In the genomic region with DNA sequence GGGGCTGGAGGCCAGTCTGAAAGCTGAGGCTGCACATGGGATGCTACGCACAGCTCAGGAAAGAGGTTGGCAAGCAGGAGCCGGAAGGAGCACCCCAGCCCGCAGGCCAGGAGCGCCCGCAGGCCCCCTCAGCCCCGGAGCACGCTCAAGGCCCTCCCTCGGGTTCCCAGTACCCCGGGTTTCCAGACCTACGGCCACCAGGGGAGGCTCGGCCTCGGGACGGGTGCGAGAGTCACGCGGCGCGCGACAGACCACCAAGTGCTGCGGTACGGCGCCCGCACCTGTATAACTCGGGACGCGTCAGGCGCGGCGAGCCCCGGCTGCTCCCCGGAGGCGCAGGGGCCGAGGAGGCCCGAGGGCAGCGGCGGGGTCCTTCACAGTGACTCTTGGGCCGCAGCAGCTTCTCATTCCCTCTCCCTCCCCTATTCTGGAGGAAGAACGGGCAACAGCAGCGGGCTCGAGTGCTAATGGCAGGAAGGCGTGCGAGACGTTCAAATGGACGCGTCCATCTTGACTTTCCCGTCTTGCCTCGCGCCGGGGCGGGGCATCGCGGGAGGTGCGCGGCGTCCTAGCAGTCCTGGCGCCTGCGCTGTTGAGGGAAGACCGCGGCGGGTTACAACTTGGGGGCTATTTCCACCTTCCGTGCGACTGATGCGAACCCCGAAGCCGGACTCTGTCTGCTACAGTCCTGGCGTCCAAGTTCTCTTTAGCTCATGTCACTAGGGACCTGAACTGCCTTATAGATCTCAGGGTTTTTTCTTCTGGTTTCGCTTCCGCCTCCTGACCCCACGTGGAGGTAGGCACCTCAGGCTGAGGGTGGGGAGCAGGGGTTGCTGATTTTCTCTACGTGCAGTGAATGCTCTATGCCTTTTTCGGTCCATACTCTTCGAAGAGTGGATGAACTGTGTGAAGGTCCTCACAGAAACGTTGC, we compare ENCODE assay signal across 8 cellular contexts. TPM values are rescaled to one million over a fixed set of nuclear protein-coding genes. Genes with fewer than 3 reads are reported as not detected.
DNase-seq lines count a peak whose midpoint lies in the region; ATAC-seq and TF ChIP-seq lines count a peak whose summit lies in the region.

TSS of gene ANAPC1 (minus strand) at position 533 of the 931 bp plus-strand sequence. CDS start 3,368 bp downstream, outside the sequence.

- TF ChIP-seq CTCF in chondrocyte (IDR thresholded peaks at IDR 0.05): peak; percentile 24

- H3K27me3 Mint-ChIP-seq in chondrocyte (ENCODE audit: low read depth): no peaks in the 10 kb centered on the region

- ATAC-seq in GM19023 (IDR thresholded peaks at IDR 0.05; ENCODE audit: unreplicated experiment) (peak; percentile 91), HG03175 (IDR thresholded peaks at IDR 0.05; ENCODE audit: unreplicated experiment) (peak; percentile 86)

- peaks cover 2% of the 10 kb centered on the region for H3K36me3 Mint-ChIP-seq in chondrocyte (ENCODE audit: low read depth)

- peaks cover 15% of the 10 kb centered on the region for H3K4me1 Mint-ChIP-seq in chondrocyte (ENCODE audit: low read depth)

- H3K4me3 Mint-ChIP-seq in chondrocyte (ENCODE audit: unreplicated experiment): peak within 1 kb of the TSS; percentile 98

- DNase-seq in AG20443 (ENCODE audit: low spot score) (peak; percentile 97), NCI-H446 (lab: John Stamatoyannopoulos, UW) (peak; percentile 19 to 81), chondrocyte (ENCODE audit: low spot score) (peak; percentile 95), kidney tubule cell (ENCODE audit: low spot score) (peak; percentile 89)
- peak; percentile 76 for DNase-seq in activated CD4-positive, alpha-beta T cell treated with anti-CD3 and anti-CD28 coated beads for 1 hour
- DNase-seq in stimulated activated CD4-positive, alpha-beta T cell treated with anti-CD3 and anti-CD28 coated beads, Interleukin-1b, Interleukin-23, amount 100 ng/mL, for 1 hour (ENCODE audit: low read depth in 2 of 2): peak; percentile 51 to 76

- H3K9me3 Mint-ChIP-seq in chondrocyte (ENCODE audit: low read depth): no peaks in the 10 kb centered on the region

- H3K27ac Mint-ChIP-seq in chondrocyte (ENCODE audit: unreplicated experiment): peak within 1 kb of the TSS; percentile 96

RNA-seq across cellular contexts. Expression of gene ANAPC1, which starts in this region (rescaled TPM):
- 20.7 to 33.9 TPM (median 21.7 TPM) in 3 replicates for total RNA-seq in chondrocyte

Comparison
In these comparisons a context has a peak if more than half of its experiments do, and no peak if none do; other contexts are left out.
1. Peak in every context shown above with its lines: DNase-seq and ATAC-seq.